Comparison of ENCODE assay signal across 8 cellular contexts in genomic region chr5:18749716-18750271, GRCh38.
DNase-seq lines count a peak whose midpoint lies in the region; ATAC-seq and TF ChIP-seq lines count a peak whose summit lies in the region.
"Not testable (repeated sequence)": the region's sequence is repeated elsewhere in the genome, so short reads cannot be mapped to it uniquely, and the experiment has no call there.

No MANE protein-coding gene starts in this region.

- H3K27ac ChIP-seq in PC-3 (ENCODE audit: low read length): not testable (repeated sequence)

- not testable (repeated sequence) for H3K27me3 Mint-ChIP-seq in stimulated activated memory B cell treated with anti-CD40 and anti-IgM and Interleukin-4, amounts not matched to agents 10 μg/mL and 1 μg/mL and 100 μg/mL, for 72 hours

- H3K9me3 ChIP-seq in PC-3 (ENCODE audit: low read length): not testable (repeated sequence)

- not testable (repeated sequence) for H3K36me3 Mint-ChIP-seq in stimulated activated memory B cell treated with anti-CD40 and anti-IgM and Interleukin-4, amounts not matched to agents 10 μg/mL and 1 μg/mL and 100 μg/mL, for 72 hours

- not testable (repeated sequence) for H3K4me3 ChIP-seq in PC-3 (ENCODE audit: low read length)

- peak overlapping the region; percentile 12 for H3K27ac Mint-ChIP-seq in stimulated activated memory B cell treated with anti-CD40 and anti-IgM and Interleukin-4, amounts not matched to agents 10 μg/mL and 1 μg/mL and 100 μg/mL, for 72 hours

- DNase-seq in PC-3: peak; percentile 9
- DNase-seq in activated T-cell treated with anti-CD3 and anti-CD28 coated beads, Interleukin-2, amount 50 U/mL, for 48 hours: peak; percentile 35 to 40

- H2AFZ ChIP-seq in PC-3 (ENCODE audit: low read length): not testable (repeated sequence)

- H3K36me3 ChIP-seq in PC-3 (ENCODE audit: low read depth, low read length): not testable (repeated sequence)

- H3K79me2 ChIP-seq in PC-3 (ENCODE audit: low read length): not testable (repeated sequence)

- H3K4me1 Mint-ChIP-seq in stimulated activated memory B cell treated with anti-CD40 and anti-IgM and Interleukin-4, amounts not matched to agents 10 μg/mL and 1 μg/mL and 100 μg/mL, for 72 hours: peaks cover 34% of the 10 kb centered on the region

- not testable (repeated sequence) for H3F3A ChIP-seq in PC-3 (ENCODE audit: low read length, unreplicated experiment)

- not testable (repeated sequence) for BruUV-seq in PC-3 (replicated peaks; lab: Mats Ljungman, UMichigan)

- H3K9me3 Mint-ChIP-seq in stimulated activated memory B cell treated with anti-CD40 and anti-IgM and Interleukin-4, amounts not matched to agents 10 μg/mL and 1 μg/mL and 100 μg/mL, for 72 hours: not testable (repeated sequence)

- not testable (repeated sequence) for H3K4me2 ChIP-seq in PC-3 (ENCODE audit: low read length)

- peaks cover 11% of the 10 kb centered on the region for H3K4me1 ChIP-seq in PC-3 (ENCODE audit: insufficient read depth, low read length)

- POLR2A ChIA-PET in PC-3 (lab: Charles Lee; ENCODE audit: unreplicated experiment): not testable (repeated sequence)

- CTCF ChIA-PET in PC-3 (lab: Charles Lee): not testable (repeated sequence)

- not testable (repeated sequence) for H4K20me1 ChIP-seq in PC-3 (ENCODE audit: low read length)

- intact Hi-C loops in PC-3 (cut with micrococcal nuclease): loop anchor here (10.0 kb wide), 1 partner anchor 1215 kb away; no protein-coding TSS in a partner anchor

- H3K27me3 ChIP-seq in PC-3 (ENCODE audit: low read length): not testable (repeated sequence)

- not testable (repeated sequence) for H3K9ac ChIP-seq in PC-3 (ENCODE audit: low read length)

- TF ChIP-seq CTCF in PC-3 (conservative IDR thresholded peaks at IDR 0.05; ENCODE audit: low read depth, low read length): not testable (repeated sequence)

- ATAC-seq in GM18520 (IDR thresholded peaks at IDR 0.05; ENCODE audit: unreplicated experiment): peak; percentile 43
- ATAC-seq in GM19397 (IDR thresholded peaks at IDR 0.05; ENCODE audit: unreplicated experiment): peak; percentile 34
- ATAC-seq in GM21723 (IDR thresholded peaks at IDR 0.05; ENCODE audit: unreplicated experiment): peak; percentile 34
- ATAC-seq in HG02938 (IDR thresholded peaks at IDR 0.05; ENCODE audit: unreplicated experiment): peak; percentile 27
- peak; percentile 38 for ATAC-seq in HG03378 (IDR thresholded peaks at IDR 0.05; ENCODE audit: unreplicated experiment)
- ATAC-seq in PC-3: not testable (repeated sequence)
- peak; percentile 60 for ATAC-seq in stimulated activated memory B cell treated with anti-CD40 and anti-IgM and Interleukin-4, amounts not matched to agents 10 μg/mL and 1 μg/mL and 100 μg/mL, for 72 hours

- H3K4me3 Mint-ChIP-seq in stimulated activated memory B cell treated with anti-CD40 and anti-IgM and Interleukin-4, amounts not matched to agents 10 μg/mL and 1 μg/mL and 100 μg/mL, for 72 hours: not testable (repeated sequence)

- not testable (repeated sequence) for H3K9me2 ChIP-seq in PC-3 (replicated peaks; ENCODE audit: low read length)
